Comparison of ENCODE assay signal across 25 cellular contexts in genomic region chr6:102028173-102028572, GRCh38.
DNase-seq lines count a peak whose midpoint lies in the region; ATAC-seq, FAIRE-seq and TF ChIP-seq lines count a peak whose summit lies in the region.
"Had no signal": no experiment of that assay in that cellular context is flagged by ENCODE, and none has a peak within 500 bp of the region (broad histone marks: within the 10 kb centered on the region; RNA-seq: fewer than 3 reads in every experiment).

No MANE protein-coding gene starts in this region.

- no peak for FAIRE-seq in H1 (lab: Jason Lieb, UNC)
- FAIRE-seq in islet of Langerhans (lab: Jason Lieb, UNC), result peak; percentile 79
- FAIRE-seq: GM12878, GM12892, GM18507 had no signal

- H3K56ac ChIP-seq in H1 (replicated peaks; ENCODE audit: insufficient read length, low read depth, low read length), result no peak overlapping the region

- no peaks in the 10 kb centered on the region for H3K79me2 ChIP-seq in H1 (ENCODE audit: control insufficient read depth in 1 of 2, insufficient read depth in 2 of 2, low read length in 2 of 2)

- TF ChIP-seq RAD21 in H1 (IDR thresholded peaks at IDR 0.05 in 1 of 2, conservative IDR thresholded peaks at IDR 0.05 in 1 of 2; ENCODE audit: low read depth in 2 of 2, low read length in 2 of 2), result no peak

- no peak overlapping the region for H2AK5ac ChIP-seq in H1 (ENCODE audit: low read depth, low read length)

- no peak overlapping the region for H2BK5ac ChIP-seq in H1 (ENCODE audit: low read depth, low read length)

- H3K18ac ChIP-seq in H1 (ENCODE audit: extremely low read depth, low read length), result no peak overlapping the region

- H3K14ac ChIP-seq in H1 (ENCODE audit: insufficient read length), result no peak overlapping the region

- CTCF ChIA-PET in H1 (lab: Charles Lee; ENCODE audit: partially characterized antibody) (no interaction called here), HEK293T (lab: Yijun Ruan, JAX) (no interaction called here)

- H3K4me2 ChIP-seq in H1 (ENCODE audit: insufficient read depth in 1 of 2, low read depth in 2 of 2, low read length in 2 of 2), result no peak overlapping the region
- H3K4me2 ChIP-seq: BLaER1 treated with 17β-estradiol and CSF1 and Interleukin-3, amounts not matched to agents 10 nM and 100 nM had no signal

- no peak for TF ChIP-seq POLR2A in H1 (IDR thresholded peaks at IDR 0.05; ENCODE audit: control extremely low read depth in 1 of 2, low read depth in 2 of 2, low read length in 2 of 2)

- WGBS in H1 (ENCODE audit: extremely low coverage in 1 of 2, insufficient coverage in 1 of 2, insufficient read length in 1 of 2, insufficient replicate concordance in 2 of 2, low coverage in 1 of 2, low lambda C conversion rate in 2 of 2, missing lambda C conversion rate in 1 of 2), 2 experiments, result 89% methylated on average over 2 of the region's 2 CpGs; no CpG with 5 or more reads in 1 of the 2 experiments

- no peak for TF ChIP-seq EP300 in H1 (IDR thresholded peaks at IDR 0.05; ENCODE audit: borderline replicate concordance in 1 of 2, low read depth in 2 of 2, low read length in 2 of 2)

- H2BK20ac ChIP-seq in H1 (ENCODE audit: low read length), result no peak overlapping the region

- no peak for ATAC-seq in left colon
- ATAC-seq: GM12878 had no signal

- no peak overlapping the region for H3K4ac ChIP-seq in H1 (replicated peaks; ENCODE audit: insufficient read length, low read depth, low read length)

- DNase-seq in SK-N-MC (ENCODE audit: low read depth, low spot score) (no peak), H1 (ENCODE audit: low read depth in 1 of 2, low spot score in 2 of 2) (no peak), left colon (no peak), NCI-H2227 (lab: John Stamatoyannopoulos, UW; ENCODE audit: unreplicated experiment) (no peak), HEK293T (ENCODE audit: extremely low spot score) (no peak), CD1c-positive myeloid dendritic cell (ENCODE audit: extremely low spot score) (no peak)
- DNase-seq: 8988T; AML-193; CD4-positive, alpha-beta memory T cell; CD4-positive, CD25-positive, alpha-beta regulatory T cell; CD8-positive, alpha-beta memory T cell; COR-L47; DMS 273 treated with DMSO at 0.1 percent for 48 hours; DMS153; DMS53; DMS79; DND-41; EL; GDM1 had no signal

- no peak overlapping the region for H3K4me3 ChIP-seq in SK-N-MC
- no peak overlapping the region for H3K4me3 ChIP-seq in H1 (ENCODE audit: extremely low read depth in 1 of 4, insufficient read depth in 2 of 4, low read depth in 3 of 4, low read length in 4 of 4)
- H3K4me3 ChIP-seq: BLaER1 treated with 17β-estradiol and CSF1 and Interleukin-3, amounts not matched to agents 10 nM and 100 nM; GM12878 had no signal

- H3K79me1 ChIP-seq in H1 (ENCODE audit: low read depth, low read length), result no peaks in the 10 kb centered on the region

- H2BK15ac ChIP-seq in H1 (ENCODE audit: low read length), result no peak overlapping the region

- intact Hi-C loops in left colon (cut with DNase I, micrococcal nuclease), result no loop called here

- H2BK120ac ChIP-seq in H1 (replicated peaks; ENCODE audit: low read depth, low read length), result no peak overlapping the region

- no peak overlapping the region for H2AFZ ChIP-seq in H1 (ENCODE audit: low read length)

- H4K8ac ChIP-seq in H1 (ENCODE audit: extremely low read depth, insufficient read depth, low read length), result no peak overlapping the region

- H2BK12ac ChIP-seq in H1 (ENCODE audit: low read depth, low read length), result no peak overlapping the region

- no peaks in the 10 kb centered on the region for H3K4me1 ChIP-seq in H1 (replicated peaks in 1 of 4; ENCODE audit: control insufficient read depth in 3 of 4, insufficient read depth in 4 of 4, low read length in 3 of 4)
- H3K4me1 ChIP-seq: BLaER1 treated with 17β-estradiol and CSF1 and Interleukin-3, amounts not matched to agents 10 nM and 100 nM had no signal

- H3K9ac ChIP-seq in SK-N-MC (ENCODE audit: insufficient read length), result peak overlapping the region; percentile 28
- H3K9ac ChIP-seq in H1 (replicated peaks in 1 of 4; ENCODE audit: extremely low read depth in 1 of 4, low read depth in 3 of 4, low read length in 3 of 4), result no peak overlapping the region
- H3K9ac ChIP-seq: BLaER1 treated with 17β-estradiol and CSF1 and Interleukin-3, amounts not matched to agents 10 nM and 100 nM had no signal

- no peaks in the 10 kb centered on the region for H3K36me3 ChIP-seq in SK-N-MC (ENCODE audit: insufficient read depth, low read length)
- no peaks in the 10 kb centered on the region for H3K36me3 ChIP-seq in H1 (ENCODE audit: control insufficient read depth in 2 of 4, insufficient read depth in 4 of 4, low read length in 3 of 4)
- H3K36me3 ChIP-seq: BLaER1 treated with 17β-estradiol and CSF1 and Interleukin-3, amounts not matched to agents 10 nM and 100 nM had no signal

- no peaks in the 10 kb centered on the region for H3K23me2 ChIP-seq in H1 (ENCODE audit: low read depth, low read length)

- no peak overlapping the region for H4K91ac ChIP-seq in H1 (replicated peaks; ENCODE audit: insufficient read length, low read length)

- no peak overlapping the region for H3K27ac ChIP-seq in SK-N-MC
- no peak overlapping the region for H3K27ac ChIP-seq in H1 (ENCODE audit: low read depth, low read length)
- H3K27ac ChIP-seq: BLaER1 treated with 17β-estradiol and CSF1 and Interleukin-3, amounts not matched to agents 10 nM and 100 nM; C4-2B had no signal

- POLR2A ChIA-PET in H1 (lab: Charles Lee; ENCODE audit: partially characterized antibody) (no interaction called here), HEK293T (lab: Yijun Ruan, JAX) (no interaction called here)

- no peaks in the 10 kb centered on the region for H3K9me3 ChIP-seq in SK-N-MC (ENCODE audit: low read depth, low read length)
- H3K9me3 ChIP-seq in H1 (ENCODE audit: insufficient read depth in 2 of 2, low read depth in 1 of 2, low read length in 1 of 2), result no peaks in the 10 kb centered on the region
- H3K9me3 ChIP-seq: BLaER1 treated with 17β-estradiol and CSF1 and Interleukin-3, amounts not matched to agents 10 nM and 100 nM had no signal

- H3K23ac ChIP-seq in H1 (ENCODE audit: insufficient read length), result no peak overlapping the region

- no peaks in the 10 kb centered on the region for H3K27me3 ChIP-seq in H1 (replicated peaks in 1 of 4; ENCODE audit: control insufficient read depth in 3 of 4, extremely low read depth in 1 of 4, insufficient read depth in 3 of 4, low read length in 3 of 4)
- H3K27me3 ChIP-seq: BLaER1 treated with 17β-estradiol and CSF1 and Interleukin-3, amounts not matched to agents 10 nM and 100 nM had no signal

- no peak overlapping the region for H4K5ac ChIP-seq in H1 (ENCODE audit: insufficient read length, low read depth, low read length)

- no peaks in the 10 kb centered on the region for H4K20me1 ChIP-seq in H1 (replicated peaks in 1 of 2; ENCODE audit: control insufficient read depth in 1 of 2, insufficient read depth in 2 of 2, low read length in 2 of 2)
- H4K20me1 ChIP-seq: BLaER1 treated with 17β-estradiol and CSF1 and Interleukin-3, amounts not matched to agents 10 nM and 100 nM had no signal

- TF ChIP-seq CTCF in H1 (IDR thresholded peaks at IDR 0.05; ENCODE audit: control extremely low read depth in 1 of 3, insufficient read depth in 1 of 3, low read depth in 1 of 3, low read length in 3 of 3), result no peak

TF ChIP-seq in H1, 55 proteins besides CTCF, POLR2A, EP300 and RAD21:
- TF ChIP-seq USF2 (IDR thresholded peaks at IDR 0.05; ENCODE audit: low read length), result no peak
- TF ChIP-seq SIRT6 (IDR thresholded peaks at IDR 0.05; ENCODE audit: low read length), result no peak
- no peak for TF ChIP-seq HDAC6 (IDR thresholded peaks at IDR 0.05; ENCODE audit: low read depth, low read length)
- no peak for TF ChIP-seq SP1 (IDR thresholded peaks at IDR 0.05; ENCODE audit: low read depth, low read length)
- TF ChIP-seq MAFK (IDR thresholded peaks at IDR 0.05; ENCODE audit: low read depth, low read length), result peak; percentile 74; the same call in 1 of the 2 replicates
- TF ChIP-seq CHD2 (IDR thresholded peaks at IDR 0.05; ENCODE audit: low read length), result no peak
- no peak for TF ChIP-seq SRF (IDR thresholded peaks at IDR 0.05; ENCODE audit: low read depth, low read length)

TF ChIP-seq in HEK293T, 16 proteins besides CTCF, POLR2A, EP300 and RAD21:
- TF ChIP-seq NFRKB (IDR thresholded peaks at IDR 0.05) (no peak), LEF1 (IDR thresholded peaks at IDR 0.05; ENCODE audit: borderline replicate concordance) (no peak), HDGF (IDR thresholded peaks at IDR 0.05; ENCODE audit: borderline replicate concordance) (no peak), ZNF384 (IDR thresholded peaks at IDR 0.05) (no peak), L3MBTL2 (conservative IDR thresholded peaks at IDR 0.05) (no peak), BHLHE40 (IDR thresholded peaks at IDR 0.05; ENCODE audit: borderline replicate concordance) (no peak), TARDBP (IDR thresholded peaks at IDR 0.05) (no peak), PKNOX1 (IDR thresholded peaks at IDR 0.05) (no peak), ELF4 (IDR thresholded peaks at IDR 0.05) (no peak), CTBP1 (IDR thresholded peaks at IDR 0.05; ENCODE audit: borderline replicate concordance) (no peak), SP1 (IDR thresholded peaks at IDR 0.05) (no peak), FOXA1 (IDR thresholded peaks at IDR 0.05) (no peak)
